Comparison of ENCODE assay signal across 13 cellular contexts in genomic region chr14:32307881-32308582, GRCh38. TPM values are rescaled to one million over a fixed set of nuclear protein-coding genes. Genes with fewer than 3 reads are reported as not detected.
DNase-seq lines count a peak whose midpoint lies in the region; ATAC-seq and TF ChIP-seq lines count a peak whose summit lies in the region.
"Had no signal": no experiment of that assay in that cellular context is flagged by ENCODE, and none has a peak within 500 bp of the region (broad histone marks: within the 10 kb centered on the region; RNA-seq: fewer than 3 reads in every experiment).

No MANE protein-coding gene starts in this region.

- no peak for TF ChIP-seq CTCF in right lobe of liver (IDR thresholded peaks at IDR 0.05)

- H3K36me3 ChIP-seq in right lobe of liver: no peaks in the 10 kb centered on the region
- H3K36me3 ChIP-seq in H7 (replicated peaks; ENCODE audit: control insufficient read depth, insufficient read depth, low read length): no peaks in the 10 kb centered on the region
- H3K36me3 ChIP-seq: right atrium auricular region had no signal

- ATAC-seq in SK-N-SH treated with all-trans-retinoic acid at 6 μM for 48 hours (peak; percentile 52), right lobe of liver (peak; percentile 77 to 81 (median 80)), HG03565 (IDR thresholded peaks at IDR 0.05; ENCODE audit: unreplicated experiment) (no peak)
- ATAC-seq: T-cell had no signal

- in situ Hi-C loops in Caki2 (cut with HindIII; ENCODE audit: low pct_unique_long_range_greater_than_20kb, low sequenced_read_pairs): no loop called here

- TF ChIP-seq POLR2A in right lobe of liver (IDR thresholded peaks at IDR 0.05): no peak

- DNase-seq in Caki2 (ENCODE audit: low read depth) (peak; percentile 8), HT-29 (ENCODE audit: low spot score) (peak; percentile 76), right lobe of liver (peak in 2 of 3 donors; percentile 47 to 58), H7 (no peak), NCI-H187 treated with DMSO at 0.1 percent for 48 hours (lab: John Stamatoyannopoulos, UW) (no peak)
- DNase-seq in stimulated activated naive CD4-positive, alpha-beta T cell (lab: John Stamatoyannopoulos, UW): no peak
- DNase-seq: activated CD4-positive, alpha-beta T cell treated with anti-CD3 and anti-CD28 coated beads for 48 hours; CD4-positive, CD25-positive, alpha-beta regulatory T cell; NK-92 treated with Interleukin-12 subunit alpha and Interleukin-12 subunit beta, amount 100 ng/mL, for 24 hours; T-cell had no signal

- H3K27ac ChIP-seq in right lobe of liver: peak overlapping the region; percentile 75 to 82 (median 76)
- H3K27ac ChIP-seq: right atrium auricular region had no signal

- H3K4me3 ChIP-seq in right lobe of liver (no peak overlapping the region), H7 (ENCODE audit: insufficient read depth, low read depth, low read length) (no peak overlapping the region)
- H3K4me3 ChIP-seq: right atrium auricular region had no signal

- H3K4me1 ChIP-seq in right lobe of liver: peaks cover 0 to 19% (median 6%) of the 10 kb centered on the region in 4 donors

- no peaks in the 10 kb centered on the region for H3K27me3 ChIP-seq in right lobe of liver
- no peaks in the 10 kb centered on the region for H3K27me3 ChIP-seq in H7 (ENCODE audit: control insufficient read depth, insufficient read depth, low read length)
- H3K27me3 ChIP-seq: right atrium auricular region had no signal

- no peaks in the 10 kb centered on the region for H3K9me3 ChIP-seq in right lobe of liver
- H3K9me3 ChIP-seq: right atrium auricular region had no signal

- WGBS in right lobe of liver (ENCODE audit: insufficient coverage, low coverage, low lambda C conversion rate, missing lambda C conversion rate): 17% methylated on average over 2 of the region's 3 CpGs

- intact Hi-C loops in right lobe of liver (cut with DNase I): no loop called here

TF ChIP-seq in SK-N-SH treated with all-trans-retinoic acid at 6 μM for 48 hours, 23 proteins besides CTCF, POLR2A, EP300 and RAD21:
- no peak for TF ChIP-seq ZFP3 (CRISPR knock-in tag; IDR thresholded peaks at IDR 0.05)
- TF ChIP-seq TCF4 (CRISPR knock-in tag; IDR thresholded peaks at IDR 0.05; ENCODE audit: borderline replicate concordance): 0 out of 2 replicates have a peak, but pooled peaks have one; percentile 27
- TF ChIP-seq ISL1 (CRISPR knock-in tag; IDR thresholded peaks at IDR 0.05): peak; percentile 80
- TF ChIP-seq OSR1 (CRISPR knock-in tag; IDR thresholded peaks at IDR 0.05): no peak

RNA-seq across cellular contexts. Expression of gene AKAP6, which starts 21.1 kb away (rescaled TPM):
- total RNA-seq in Caki2 (2014; rRNA removed; shearing (Covaris generic); ENCODE audit: low replicate concordance): 2.0 and 2.3 TPM in 2 replicates
- 0.50 and 1.3 TPM in 2 replicates for total RNA-seq in HT-29 (2014; rRNA removed; shearing (Covaris generic))
- 1 to 10 TPM; 1.7 to 9.6 (median 4.3) TPM for total RNA-seq in right lobe of liver
- total RNA-seq in H7 (2014; rRNA removed; shearing (Covaris generic)): 0.22 and 0.28 TPM in 2 replicates

Comparison
In these comparisons a context has a peak if more than half of its experiments do, and no peak if none do; other contexts are left out.
1. DNase-seq: peak in Caki2 (single experiment), HT-29 (single experiment) and right lobe of liver (2 of 3); none in H7 (single experiment), stimulated activated naive CD4-positive, alpha-beta T cell (0 of 6) and NCI-H187 treated with DMSO at 0.1 percent for 48 hours (single experiment).